ENCODE assay signal across 27 cellular contexts in genomic region chr5:1178529-1179382, GRCh38. TPM values are rescaled to one million over a fixed set of nuclear protein-coding genes. Genes with fewer than 3 reads are reported as not detected.
A peak's percentile ranks its signal among the peaks of the same experiment; 100 is the strongest.
DNase-seq lines count a peak whose midpoint lies in the region; ATAC-seq, FAIRE-seq and TF ChIP-seq lines count a peak whose summit lies in the region.
"Had no signal": no experiment of that assay in that cellular context is flagged by ENCODE, and none has a peak within 500 bp of the region (broad histone marks: within the 10 kb centered on the region; RNA-seq: fewer than 3 reads in every experiment).

No MANE protein-coding gene starts in this region.

- no peaks in the 10 kb centered on the region for H3K36me3 Mint-ChIP-seq in activated CD4-positive, alpha-beta T cell treated with anti-CD3 and anti-CD28 coated beads, Interleukin-2, amount 10 ng/mL, durations not matched to agents 7 days and 5 days (ENCODE audit: low read depth)
- H3K36me3 Mint-ChIP-seq: CD4-positive, alpha-beta memory T cell had no signal

- H2AFZ ChIP-seq in K562 (ENCODE audit: low read depth, low read length): peak overlapping the region; percentile 85
- H2AFZ ChIP-seq: GM23248 had no signal

- TF ChIP-seq POLR2A in K562 (conservative IDR thresholded peaks at IDR 0.05): no peak

- intact Hi-C loops in K562 (cut with micrococcal nuclease): no loop called here
- intact Hi-C loops in kidney (cut with DNase I): no loop called here
- intact Hi-C loops in mucosa of descending colon (cut with DNase I, micrococcal nuclease): no loop called here

- TF ChIP-seq RAD21 in K562 (CRISPR knock-in tag; conservative IDR thresholded peaks at IDR 0.05 in 1 of 2, IDR thresholded peaks at IDR 0.05 in 1 of 2): no peak

- peak overlapping the region; percentile 6; the same call in 1 of the 2 replicates for H3K4me2 ChIP-seq in K562 (ENCODE audit: insufficient read depth, low read length)
- H3K4me2 ChIP-seq: BLaER1 treated with 17β-estradiol and CSF1 and Interleukin-3, amounts not matched to agents 10 nM and 100 nM had no signal

- TF ChIP-seq CTCF in K562 (IDR thresholded peaks at IDR 0.05 in 2 of 3, conservative IDR thresholded peaks at IDR 0.05 in 1 of 3; ENCODE audit: insufficient read depth in 2 of 3, low read depth in 1 of 3, low read length in 3 of 3) (no peak), kidney (IDR thresholded peaks at IDR 0.05; ENCODE audit: borderline replicate concordance, extremely low read depth, insufficient read depth) (no peak), mucosa of descending colon (IDR thresholded peaks at IDR 0.05) (no peak)

- TF ChIP-seq EP300 in K562 (IDR thresholded peaks at IDR 0.05; ENCODE audit: low read length): no peak

- no TSS peak for BruUV-seq in K562 (replicated peaks; lab: Mats Ljungman, UMichigan)

- H3K9me3 Mint-ChIP-seq in activated CD4-positive, alpha-beta T cell treated with anti-CD3 and anti-CD28 coated beads, Interleukin-2, amount 10 ng/mL, durations not matched to agents 7 days and 5 days: no peaks in the 10 kb centered on the region

- CTCF ChIA-PET in activated CD4-positive, alpha-beta T cell treated with anti-CD3 and anti-CD28 coated beads, Interleukin-2, amount 10 ng/mL, durations not matched to agents 7 days and 5 days (lab: Charles Lee): no interaction called here
- CTCF ChIA-PET in K562 (lab: Yijun Ruan, JAX; ENCODE audit: low intra/inter-chr PET ratio): no interaction called here

- DNase-seq in activated CD4-positive, alpha-beta T cell treated with anti-CD3 and anti-CD28 coated beads, Interleukin-2, amount 10 ng/mL, durations not matched to agents 7 days and 5 days: no peak
- DNase-seq in activated CD4-positive, alpha-beta T cell treated with anti-CD3 and anti-CD28 coated beads for 4 hours: no peak
- DNase-seq in K562 (ENCODE audit: extremely low read depth in 1 of 4, low spot score in 3 of 4) (no peak), kidney (peak; percentile 41), mucosa of descending colon (peak in 2 of 3 donors; percentile 20 to 47), HAP-1 (ENCODE audit: low spot score in 2 of 2) (no peak), substantia nigra (lab: John Stamatoyannopoulos, UW) (no peak), medulla oblongata (ENCODE audit: extremely low spot score) (no peak)
- DNase-seq: ACHN; Caco-2; CD4-positive, alpha-beta memory T cell; DMS 273 treated with DMSO at 0.1 percent for 48 hours; DMS79 treated with DMSO at 0.1 percent for 48 hours; GM23248; HCEC 1CT; NCI-H1105; NCI-H146; NCI-H2029; NCI-H345; NCI-H524; NCI-H774; NK-92 treated with Interleukin-12 subunit alpha and Interleukin-12 subunit beta, amount 100 ng/mL, for 24 hours; SJCRH30 had no signal

- no peaks in the 10 kb centered on the region for H3K9me1 ChIP-seq in K562 (ENCODE audit: control insufficient read depth, insufficient read depth, low read length)

- ATAC-seq in K562: peak; percentile 2; the same call in 2 of the 3 replicates
- no peak for ATAC-seq in mucosa of descending colon
- ATAC-seq: GM12878 had no signal

- H3K4me3 ChIP-seq in K562 (no peak overlapping the region), kidney (ENCODE audit: low read length in 2 of 2) (no peak overlapping the region), mucosa of descending colon (no peak overlapping the region), HAP-1 (no peak overlapping the region)
- H3K4me3 ChIP-seq: BLaER1 treated with 17β-estradiol and CSF1 and Interleukin-3, amounts not matched to agents 10 nM and 100 nM; GM12878; GM23248; SJCRH30 had no signal

- no peak overlapping the region for H3K4me3 Mint-ChIP-seq in activated CD4-positive, alpha-beta T cell treated with anti-CD3 and anti-CD28 coated beads, Interleukin-2, amount 10 ng/mL, durations not matched to agents 7 days and 5 days
- H3K4me3 Mint-ChIP-seq: CD4-positive, alpha-beta memory T cell had no signal

- peak overlapping the region in 1 of 2 experiments; percentile 54; a peak in 2 of 4 replicates for H3K9ac ChIP-seq in K562 (ENCODE audit: insufficient read depth in 1 of 2, low read depth in 2 of 2, low read length in 2 of 2)
- no peak overlapping the region for H3K9ac ChIP-seq in kidney (ENCODE audit: low read length in 2 of 2)
- H3K9ac ChIP-seq: BLaER1 treated with 17β-estradiol and CSF1 and Interleukin-3, amounts not matched to agents 10 nM and 100 nM; GM23248 had no signal

- H3K27me3 Mint-ChIP-seq in activated CD4-positive, alpha-beta T cell treated with anti-CD3 and anti-CD28 coated beads, Interleukin-2, amount 10 ng/mL, durations not matched to agents 7 days and 5 days: no peaks in the 10 kb centered on the region
- H3K27me3 Mint-ChIP-seq: CD4-positive, alpha-beta memory T cell had no signal

- H3K9me3 ChIP-seq in K562 (replicated peaks; ENCODE audit: control insufficient read depth, insufficient read depth, low read depth, low read length) (no peaks in the 10 kb centered on the region), kidney (ENCODE audit: control insufficient read depth in 1 of 2, low read length in 2 of 2) (no peaks in the 10 kb centered on the region), mucosa of descending colon (no peaks in the 10 kb centered on the region), HAP-1 (no peaks in the 10 kb centered on the region)
- H3K9me3 ChIP-seq: Caco-2, SJCRH30 had no signal

- peak; percentile 74 for FAIRE-seq in K562 (lab: Jason Lieb, UNC)
- FAIRE-seq in kidney (lab: Jason Lieb, UNC): no peak
- FAIRE-seq: GM12878 had no signal

- POLR2A ChIA-PET in activated CD4-positive, alpha-beta T cell treated with anti-CD3 and anti-CD28 coated beads, Interleukin-2, amount 10 ng/mL, durations not matched to agents 7 days and 5 days (lab: Charles Lee): no interaction called here
- POLR2A ChIA-PET in K562 (lab: Yijun Ruan, JAX): interaction anchor here (0.6 to 0.9 kb wide), 3 partner anchors 28 to 242 kb away, joined by 3 to 4 read pairs (median 3); no protein-coding TSS in a partner anchor

- H3K36me3 ChIP-seq in K562 (ENCODE audit: control insufficient read depth, insufficient read depth, low read length) (no peaks in the 10 kb centered on the region), kidney (ENCODE audit: control insufficient read depth in 1 of 2, insufficient read depth in 2 of 2, low read length in 2 of 2) (no peaks in the 10 kb centered on the region), mucosa of descending colon (ENCODE audit: low read depth) (no peaks in the 10 kb centered on the region), HAP-1 (replicated peaks) (no peaks in the 10 kb centered on the region)
- H3K36me3 ChIP-seq: BLaER1 treated with 17β-estradiol and CSF1 and Interleukin-3, amounts not matched to agents 10 nM and 100 nM; SJCRH30 had no signal

- no peaks in the 10 kb centered on the region for H3K4me1 Mint-ChIP-seq in activated CD4-positive, alpha-beta T cell treated with anti-CD3 and anti-CD28 coated beads, Interleukin-2, amount 10 ng/mL, durations not matched to agents 7 days and 5 days
- H3K4me1 Mint-ChIP-seq: CD4-positive, alpha-beta memory T cell had no signal

- 49% methylated on average over 28 of the region's 34 CpGs for WGBS in K562 (ENCODE audit: insufficient coverage, low coverage, missing lambda C conversion rate)

- H4K20me1 ChIP-seq in K562 (replicated peaks; ENCODE audit: control insufficient read depth, insufficient read depth, low read length): no peaks in the 10 kb centered on the region

- H3K27ac ChIP-seq in K562 (ENCODE audit: extremely low read depth, low read depth, low read length) (no peak overlapping the region), kidney (ENCODE audit: low read depth in 2 of 2, low read length in 2 of 2) (no peak overlapping the region), substantia nigra (ENCODE audit: low read depth, low read length, poor library complexity, severe bottlenecking) (no peak overlapping the region)
- H3K27ac ChIP-seq: 22Rv1; BLaER1 treated with 17β-estradiol and CSF1 and Interleukin-3, amounts not matched to agents 10 nM and 100 nM; GM23248; SJCRH30 had no signal

- peak overlapping the region; percentile 31 for H3K27ac Mint-ChIP-seq in activated CD4-positive, alpha-beta T cell treated with anti-CD3 and anti-CD28 coated beads, Interleukin-2, amount 10 ng/mL, durations not matched to agents 7 days and 5 days
- H3K27ac Mint-ChIP-seq: CD4-positive, alpha-beta memory T cell had no signal

- H3K79me2 ChIP-seq in K562 (ENCODE audit: control insufficient read depth, insufficient read depth, low read length): no peaks in the 10 kb centered on the region

- H3K27me3 ChIP-seq in K562 (ENCODE audit: control insufficient read depth in 2 of 2, insufficient read depth in 2 of 2, low read length in 2 of 2) (no peaks in the 10 kb centered on the region), HAP-1 (ENCODE audit: low read depth) (no peaks in the 10 kb centered on the region)
- H3K27me3 ChIP-seq: SJCRH30 had no signal

- H3K4me1 ChIP-seq in K562 (replicated peaks in 1 of 2; ENCODE audit: control insufficient read depth in 2 of 2, insufficient read depth in 2 of 2, low read length in 2 of 2) (peaks cover 24 to 75% of the 10 kb centered on the region in 2 experiments), kidney (ENCODE audit: control insufficient read depth in 1 of 2, insufficient read depth in 1 of 2, low read depth in 1 of 2, low read length in 2 of 2) (no peaks in the 10 kb centered on the region), mucosa of descending colon (ENCODE audit: low read depth) (peaks cover 14% of the 10 kb centered on the region), HAP-1 (no peaks in the 10 kb centered on the region; the same call in 1 of the 2 replicates)
- H3K4me1 ChIP-seq: SJCRH30 had no signal

- in situ Hi-C loops in K562 (cut with MboI): no loop called here
- in situ Hi-C loops in HAP-1 (cut with MboI; ENCODE audit: low sequenced_read_pairs): loop anchor here (10.0 kb wide), 1 partner anchor 466 kb away; no protein-coding TSS in a partner anchor

RNA-seq across cellular contexts. Expression of gene SLC6A19, which starts 22.6 kb away (rescaled TPM):
- total RNA-seq in activated CD4-positive, alpha-beta T cell treated with anti-CD3 and anti-CD28 coated beads, Interleukin-2, amount 10 ng/mL, durations not matched to agents 7 days and 5 days: not detected
- 1.7 and 3.2 TPM in 2 replicates for total RNA-seq in K562 (2011; cell fraction: chromatin; rRNA removed; ENCODE audit: low replicate concordance)
- total RNA-seq in K562 (2011; cell fraction: nucleolus; rRNA removed): 2.1 and 2.2 TPM in 2 replicates
- 1.5 and 1.6 TPM in 2 replicates for total RNA-seq in K562 (2011; cell fraction: nucleoplasm; rRNA removed)
- 0.59 and 1.3 TPM in 2 replicates for total RNA-seq in K562 (2014; rRNA removed)
- total RNA-seq in K562 (2014; rRNA removed; fragmentation: Illumina TruSeq; extraction: Trizol): 0.26 and 0.47 TPM in 2 replicates
- 0.43 and 0.49 TPM in 2 replicates for total RNA-seq in K562 (2015; rRNA removed; fragmentation: Illumina TruSeq; extraction: Trizol)
- 1.3 and 1.6 TPM in 2 replicates for total RNA-seq in K562 (2021)
- polyA plus RNA-seq in K562 (2011; rRNA removed): 0.26 and 0.65 TPM in 2 replicates
- 0.27 and 1.1 TPM in 2 replicates for polyA plus RNA-seq in K562 (2011; cell fraction: cytosol; rRNA removed)
- 1.4 and 5.0 TPM in 2 replicates for polyA plus RNA-seq in K562 (2011; cell fraction: nucleus; rRNA removed)
- 4.1 and 5.2 TPM in 2 replicates for polyA plus RNA-seq in K562 (2012)
- polyA plus RNA-seq in K562 (2014; fragmentation: Illumina TruSeq; extraction: Trizol): 0.74 and 1.1 TPM in 2 replicates
- polyA plus RNA-seq in K562 (2014; fragmentation: Nextera tagmentation; extraction: Ambion mirVana): under 1 TPM; 0.03 to 0.04 TPM
- polyA plus RNA-seq in K562 (2014; rRNA removed): 1.0 and 1.1 TPM in 2 replicates
- polyA minus RNA-seq in K562 (2011; rRNA and poly(A)+ RNA removed): 0.21 and 1.3 TPM in 2 replicates
- polyA minus RNA-seq in K562 (2011; cell fraction: cytosol; rRNA and poly(A)+ RNA removed): 0.27 and 0.95 TPM in 2 replicates
- polyA minus RNA-seq in K562 (2011; cell fraction: nucleus; rRNA and poly(A)+ RNA removed): 0.22 and 0.67 TPM in 2 replicates
- total RNA-seq in kidney: 2.2 TPM
- 69.3 TPM for polyA plus RNA-seq in kidney (ENCODE audit: insufficient read depth, low read depth, low replicate concordance)
- total RNA-seq in mucosa of descending colon: 10 to 100 TPM; 14.4 to 92.8 (median 29.2) TPM
- total RNA-seq: CD4-positive, alpha-beta memory T cell; GM23248; HT1080; SJCRH30 had no signal
- polyA plus RNA-seq: CD4-positive, alpha-beta memory T cell; GM23248 had no signal

RNA-seq across cellular contexts. Expression of gene SLC6A18, which starts 46.4 kb away (rescaled TPM):
- total RNA-seq in activated CD4-positive, alpha-beta T cell treated with anti-CD3 and anti-CD28 coated beads, Interleukin-2, amount 10 ng/mL, durations not matched to agents 7 days and 5 days: not detected
- total RNA-seq in K562 (2011; cell fraction: chromatin; rRNA removed; ENCODE audit: low replicate concordance): not detected in 2 replicates
- total RNA-seq in K562 (2011; cell fraction: nucleolus; rRNA removed): not detected in 2 replicates
- total RNA-seq in K562 (2011; cell fraction: nucleoplasm; rRNA removed): not detected in 2 replicates
- total RNA-seq in K562 (2014; rRNA removed) (not detected in 2 replicates), K562 (2014; rRNA removed; fragmentation: Illumina TruSeq; extraction: Trizol) (not detected in 2 replicates), K562 (2015; rRNA removed; fragmentation: Illumina TruSeq; extraction: Trizol) (not detected in 2 replicates), K562 (2021) (not detected in 2 replicates), kidney (not detected), mucosa of descending colon (under 1 TPM in 1 of 3 donors, not detected in 2; 0.89 TPM)
- polyA plus RNA-seq in K562 (2011; rRNA removed) (not detected in 2 replicates), K562 (2014; fragmentation: Illumina TruSeq; extraction: Trizol) (not detected in 2 replicates), K562 (2014; fragmentation: Nextera tagmentation; extraction: Ambion mirVana) (not detected), K562 (2014; rRNA removed) (not detected in 2 replicates), kidney (ENCODE audit: insufficient read depth, low read depth, low replicate concordance) (1.5 TPM)
- not detected in 2 replicates for polyA plus RNA-seq in K562 (2011; cell fraction: cytosol; rRNA removed)
- not detected in 2 replicates for polyA plus RNA-seq in K562 (2011; cell fraction: nucleus; rRNA removed)
- not detected in 2 replicates for polyA plus RNA-seq in K562 (2012)
- not detected in 2 replicates for polyA minus RNA-seq in K562 (2011; rRNA and poly(A)+ RNA removed)
- polyA minus RNA-seq in K562 (2011; cell fraction: cytosol; rRNA and poly(A)+ RNA removed): not detected in 2 replicates
- polyA minus RNA-seq in K562 (2011; cell fraction: nucleus; rRNA and poly(A)+ RNA removed): not detected in 2 replicates
- total RNA-seq: Caco-2; CD4-positive, alpha-beta memory T cell; GM12878; GM23248; HT1080; SJCRH30 had no signal
- polyA plus RNA-seq: CD4-positive, alpha-beta memory T cell; GM12878; GM23248 had no signal

Comparison
In these comparisons a context has a peak if more than half of its experiments do, and no peak if none do; other contexts are left out.
1. DNase-seq: peak in kidney (single experiment) and mucosa of descending colon (2 of 3); none in activated CD4-positive, alpha-beta T cell treated with anti-CD3 and anti-CD28 coated beads, Interleukin-2, amount 10 ng/mL, durations not matched to agents 7 days and 5 days (single experiment), activated CD4-positive, alpha-beta T cell treated with anti-CD3 and anti-CD28 coated beads for 4 hours (0 of 2), K562 (0 of 4), HAP-1 (0 of 2), substantia nigra (0 of 49) and medulla oblongata (single experiment).